Comparison of ENCODE assay signal across 8 cellular contexts in the genomic region with DNA sequence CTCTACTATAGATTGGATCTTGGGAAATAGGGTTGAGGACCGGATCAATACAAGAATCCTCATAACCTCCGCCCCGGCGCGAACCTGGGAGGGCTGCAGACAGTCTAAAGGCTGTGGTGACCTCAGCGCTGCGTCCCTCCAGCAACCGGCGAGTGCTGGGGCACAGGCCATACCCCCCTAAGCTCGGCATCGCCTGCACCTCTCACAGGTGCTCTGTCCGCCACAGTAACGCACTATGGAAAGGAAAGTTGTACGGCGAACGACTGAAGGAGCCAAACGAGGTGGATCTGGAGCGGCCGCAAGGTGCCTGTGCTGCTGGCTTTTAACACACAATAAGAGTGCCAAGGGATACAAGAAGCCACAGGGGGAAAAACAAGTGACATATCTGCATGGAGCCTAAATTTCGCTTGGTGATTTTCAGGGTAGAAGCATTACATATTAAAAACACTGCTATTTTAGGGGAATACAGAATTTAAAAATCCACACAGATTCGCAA. TPM values are rescaled to one million over a fixed set of nuclear protein-coding genes. Genes with fewer than 3 reads are reported as not detected.
DNase-seq lines count a peak whose midpoint lies in the region; ATAC-seq, FAIRE-seq and TF ChIP-seq lines count a peak whose summit lies in the region.

No MANE protein-coding gene starts in this region.

- H3K27me3 ChIP-seq in foreskin keratinocyte: no peaks in the 10 kb centered on the region

- no peak for FAIRE-seq in D721Med (lab: Jason Lieb, UNC)

- peak overlapping the region; percentile 74 for H3K27ac ChIP-seq in foreskin keratinocyte

- intact Hi-C loops in posterior cingulate gyrus (cut with DNase I): loop anchor here (1.0 to 2.0 kb wide), 2 partner anchors 70 to 303 kb away; partner anchors contain the start of genes LAMTOR5 and STRIP1

- TF ChIP-seq CTCF in foreskin keratinocyte (conservative IDR thresholded peaks at IDR 0.05) (no peak), D721Med (IDR thresholded peaks at IDR 0.05; ENCODE audit: insufficient read depth, missing control alignments) (no peak)

- no peak for ATAC-seq in foreskin keratinocyte

- DNase-seq in DMS153 (lab: John Stamatoyannopoulos, UW) (peak; percentile 47), DMS153 treated with DMSO at 0.1 percent for 48 hours (lab: John Stamatoyannopoulos, UW; ENCODE audit: unreplicated experiment) (no peak), NCI-H774 (lab: John Stamatoyannopoulos, UW) (peak; percentile 63), foreskin keratinocyte (peak in 1 of 2 donors; percentile 18), posterior cingulate gyrus (peak in 8 of 10 donors; percentile 3 to 83 (median 20)), D721Med (ENCODE audit: insufficient read length, low spot score) (no peak), NCI-H187 treated with DMSO at 0.1 percent for 48 hours (lab: John Stamatoyannopoulos, UW) (no peak)
- peak; percentile 62 to 67 for DNase-seq in activated T-cell treated with anti-CD3 and anti-CD28 coated beads, Interleukin-2, amount 50 U/mL, for 48 hours

- H3K4me1 ChIP-seq in foreskin keratinocyte: peaks cover 10% of the 10 kb centered on the region

RNA-seq across cellular contexts. Expression of gene RBM15, which starts 1.4 kb away (rescaled TPM):
- total RNA-seq in foreskin keratinocyte: 25.0 and 25.7 TPM in 2 replicates
- polyA plus RNA-seq in foreskin keratinocyte: 3.0 and 3.2 TPM in 2 replicates

RNA-seq across cellular contexts. Expression of gene SLC16A4, which starts 53.1 kb away (rescaled TPM):
- total RNA-seq in foreskin keratinocyte: 0.39 and 1.0 TPM in 2 replicates
- polyA plus RNA-seq in foreskin keratinocyte: 0.16 and 0.18 TPM in 2 replicates

Comparison
In these comparisons a context has a peak if more than half of its experiments do, and no peak if none do; other contexts are left out.
1. DNase-seq: peak in DMS153 (single experiment), NCI-H774 (single experiment), activated T-cell treated with anti-CD3 and anti-CD28 coated beads, Interleukin-2, amount 50 U/mL, for 48 hours (2 of 2) and posterior cingulate gyrus (8 of 10); none in DMS153 treated with DMSO at 0.1 percent for 48 hours (single experiment), D721Med (single experiment) and NCI-H187 treated with DMSO at 0.1 percent for 48 hours (single experiment).